24 cellular contexts compared by ENCODE assay signal in genomic region chr10:58516118-58516517, GRCh38. TPM values are rescaled to one million over a fixed set of nuclear protein-coding genes. Genes with fewer than 3 reads are reported as not detected.
DNase-seq lines count a peak whose midpoint lies in the region; ATAC-seq and TF ChIP-seq lines count a peak whose summit lies in the region.
"Had no signal": no experiment of that assay in that cellular context is flagged by ENCODE, and none has a peak within 500 bp of the region (broad histone marks: within the 10 kb centered on the region; RNA-seq: fewer than 3 reads in every experiment).

No MANE protein-coding gene starts in this region.

- POLR2A ChIA-PET in activated CD8-positive, alpha-beta T cell treated with anti-CD3 and anti-CD28 coated beads, Interleukin-2, amount 10 ng/mL, durations not matched to agents 7 days and 5 days (lab: Charles Lee), result no interaction called here

- no peak overlapping the region for H3K4me3 ChIP-seq in body of pancreas
- H3K4me3 ChIP-seq in hepatocyte, result no peak overlapping the region
- peak overlapping the region; percentile 77 for H3K4me3 ChIP-seq in suprapubic skin
- H3K4me3 ChIP-seq: ascending aorta, thyroid gland had no signal

- H3K9me3 Mint-ChIP-seq in activated T-cell treated with anti-CD3 and anti-CD28 coated beads, Interleukin-2, amount 50 U/mL, for 72 hours, result no peaks in the 10 kb centered on the region
- no peaks in the 10 kb centered on the region for H3K9me3 Mint-ChIP-seq in activated CD8-positive, alpha-beta T cell treated with anti-CD3 and anti-CD28 coated beads, Interleukin-2, amount 10 ng/mL, durations not matched to agents 7 days and 5 days (ENCODE audit: insufficient read depth)
- H3K9me3 Mint-ChIP-seq: activated naive CD4-positive, alpha-beta T cell treated with anti-CD3 and anti-CD28 coated beads, Interleukin-2, amount 50 U/mL, for 24 hours; activated T-helper 1 cell treated with anti-CD3 and anti-CD28 coated beads, Interleukin-12 subunit alpha, Interleukin-12 subunit beta, Interleukin-2, Interleukin-4 antibody, amounts not matched to agents 30 ng/mL and 10 ng/mL and 1 ng/mL, durations not matched to agents 14 hours and 24 hours and 36 hours; H9; memory B cell; naive B cell; stimulated activated naive B cell treated with anti-CD40 and anti-IgM and Interleukin-4, amounts not matched to agents 10 μg/mL and 1 μg/mL and 100 μg/mL, for 72 hours had no signal

- H3K27me3 ChIP-seq in body of pancreas (no peaks in the 10 kb centered on the region), hepatocyte (no peaks in the 10 kb centered on the region), suprapubic skin (peaks cover 12% of the 10 kb centered on the region)
- H3K27me3 ChIP-seq: ascending aorta, thyroid gland had no signal

- H3K9me2 ChIP-seq in hepatocyte (replicated peaks; ENCODE audit: insufficient read depth), result no peaks in the 10 kb centered on the region

- H3K36me3 ChIP-seq in body of pancreas (replicated peaks in 1 of 2; ENCODE audit: insufficient read depth in 1 of 2, low read depth in 2 of 2), result no peaks in the 10 kb centered on the region
- no peaks in the 10 kb centered on the region for H3K36me3 ChIP-seq in hepatocyte (replicated peaks; ENCODE audit: insufficient read depth, low read depth)
- H3K36me3 ChIP-seq in suprapubic skin, result no peaks in the 10 kb centered on the region
- H3K36me3 ChIP-seq: ascending aorta, thyroid gland had no signal

- H3K9me3 ChIP-seq in body of pancreas, result no peaks in the 10 kb centered on the region
- no peaks in the 10 kb centered on the region for H3K9me3 ChIP-seq in hepatocyte (ENCODE audit: low read depth)
- no peaks in the 10 kb centered on the region for H3K9me3 ChIP-seq in suprapubic skin
- H3K9me3 ChIP-seq: ascending aorta, thyroid gland had no signal

- peak; percentile 55 for DNase-seq in ELR (ENCODE audit: low read depth)
- DNase-seq in body of pancreas, result no peak
- no peak for DNase-seq in hepatocyte (ENCODE audit: low spot score)
- DNase-seq in suprapubic skin (ENCODE audit: low spot score in 2 of 2), result no peak
- no peak for DNase-seq in activated T-cell treated with anti-CD3 and anti-CD28 coated beads, Interleukin-2, amount 50 U/mL, for 72 hours
- no peak for DNase-seq in stimulated activated CD4-positive, alpha-beta T cell treated with anti-CD3 and anti-CD28 coated beads, Interleukin-4, amount 100 ng/mL, for 4 hours
- no peak for DNase-seq in activated CD8-positive, alpha-beta T cell treated with anti-CD3 and anti-CD28 coated beads, Interleukin-2, amount 10 ng/mL, durations not matched to agents 7 days and 5 days
- DNase-seq: activated CD8-positive, alpha-beta memory T cell treated with anti-CD3 and anti-CD28 coated beads for 24 hours; DND-41; effector memory CD4-positive, alpha-beta T cell; H9; naive B cell; NCI-H1694; NCI-H82; SHP77; stimulated activated naive B cell treated with anti-CD40 and anti-IgM and Interleukin-4, amounts not matched to agents 10 μg/mL and 1 μg/mL and 100 μg/mL, for 72 hours; SW 1271; thyroid gland had no signal

- TF ChIP-seq POLR2A in body of pancreas (IDR thresholded peaks at IDR 0.05), result no peak
- TF ChIP-seq POLR2A in suprapubic skin (IDR thresholded peaks at IDR 0.05), result no peak

- intact Hi-C loops in body of pancreas (cut with DNase I), result no loop called here

- H4K20me1 ChIP-seq in hepatocyte (ENCODE audit: insufficient read depth, poor library complexity, severe bottlenecking), result peaks cover 2% of the 10 kb centered on the region

- WGBS in body of pancreas, 2 donors, result 52 to 59% methylated on average over 1 of the region's 1 CpG
- 46% methylated on average over 1 of the region's 1 CpG for WGBS in hepatocyte (ENCODE audit: low lambda C conversion rate, missing lambda C conversion rate)
- WGBS in suprapubic skin, result 79% methylated on average over 1 of the region's 1 CpG

- peak overlapping the region; percentile 91 for H3K4me2 ChIP-seq in hepatocyte

- peak; percentile 28 for ATAC-seq in body of pancreas
- no peak for ATAC-seq in activated T-cell treated with anti-CD3 and anti-CD28 coated beads, Interleukin-2, amount 50 U/mL, for 72 hours (replicated peaks in 1 of 2)
- no peak for ATAC-seq in activated CD8-positive, alpha-beta T cell treated with anti-CD3 and anti-CD28 coated beads, Interleukin-2, amount 10 ng/mL, durations not matched to agents 7 days and 5 days
- ATAC-seq: activated CD4-positive, CD25-positive, alpha-beta regulatory T cell treated with anti-CD3 and anti-CD28 coated beads, Interleukin-2, amount 50 U/mL, for 24 hours; stimulated activated naive B cell treated with anti-CD40 and anti-IgM and Interleukin-4, amounts not matched to agents 10 μg/mL and 1 μg/mL and 100 μg/mL, for 72 hours had no signal

- H3K79me2 ChIP-seq in hepatocyte, result peaks cover 68% of the 10 kb centered on the region

- peaks cover 21% of the 10 kb centered on the region for H3K4me1 Mint-ChIP-seq in activated T-cell treated with anti-CD3 and anti-CD28 coated beads, Interleukin-2, amount 50 U/mL, for 72 hours (ENCODE audit: low read depth)
- peaks cover 9% of the 10 kb centered on the region for H3K4me1 Mint-ChIP-seq in activated CD8-positive, alpha-beta T cell treated with anti-CD3 and anti-CD28 coated beads, Interleukin-2, amount 10 ng/mL, durations not matched to agents 7 days and 5 days (ENCODE audit: low read depth)

- no peak for TF ChIP-seq EP300 in suprapubic skin (IDR thresholded peaks at IDR 0.05)

- CTCF ChIA-PET in activated CD8-positive, alpha-beta T cell treated with anti-CD3 and anti-CD28 coated beads, Interleukin-2, amount 10 ng/mL, durations not matched to agents 7 days and 5 days (lab: Charles Lee), result interaction anchor here (1.7 kb wide), 1 partner anchor 15 kb away, joined by 5 read pairs; no protein-coding TSS in a partner anchor

- TF ChIP-seq CTCF in body of pancreas (IDR thresholded peaks at IDR 0.05) (no peak), hepatocyte (IDR thresholded peaks at IDR 0.05; ENCODE audit: poor library complexity) (no peak), suprapubic skin (IDR thresholded peaks at IDR 0.05) (no peak)

- no peak overlapping the region for H2AFZ ChIP-seq in hepatocyte

- H3K27ac Mint-ChIP-seq in activated T-cell treated with anti-CD3 and anti-CD28 coated beads, Interleukin-2, amount 50 U/mL, for 72 hours, result no peak overlapping the region
- no peak overlapping the region for H3K27ac Mint-ChIP-seq in activated CD8-positive, alpha-beta T cell treated with anti-CD3 and anti-CD28 coated beads, Interleukin-2, amount 10 ng/mL, durations not matched to agents 7 days and 5 days
- H3K27ac Mint-ChIP-seq: activated naive CD4-positive, alpha-beta T cell treated with anti-CD3 and anti-CD28 coated beads, Interleukin-2, amount 50 U/mL, for 24 hours; activated T-helper 1 cell treated with anti-CD3 and anti-CD28 coated beads, Interleukin-12 subunit alpha, Interleukin-12 subunit beta, Interleukin-2, Interleukin-4 antibody, amounts not matched to agents 30 ng/mL and 10 ng/mL and 1 ng/mL, durations not matched to agents 14 hours and 24 hours and 36 hours; H9; memory B cell; naive B cell; stimulated activated naive B cell treated with anti-CD40 and anti-IgM and Interleukin-4, amounts not matched to agents 10 μg/mL and 1 μg/mL and 100 μg/mL, for 72 hours had no signal

- peaks cover 59% of the 10 kb centered on the region for H3K27me3 Mint-ChIP-seq in activated T-cell treated with anti-CD3 and anti-CD28 coated beads, Interleukin-2, amount 50 U/mL, for 72 hours (ENCODE audit: low read depth)
- H3K27me3 Mint-ChIP-seq in activated CD8-positive, alpha-beta T cell treated with anti-CD3 and anti-CD28 coated beads, Interleukin-2, amount 10 ng/mL, durations not matched to agents 7 days and 5 days (ENCODE audit: low read depth), result peaks cover 40% of the 10 kb centered on the region

- H3K4me1 ChIP-seq in body of pancreas (peaks cover 8% of the 10 kb centered on the region), hepatocyte (ENCODE audit: insufficient read depth) (peaks cover 9% of the 10 kb centered on the region), suprapubic skin (peaks cover 5% of the 10 kb centered on the region)
- H3K4me1 ChIP-seq: ascending aorta, thyroid gland had no signal

- H3K36me3 Mint-ChIP-seq in activated T-cell treated with anti-CD3 and anti-CD28 coated beads, Interleukin-2, amount 50 U/mL, for 72 hours (ENCODE audit: insufficient read depth in 2 of 2), result peaks cover 3% of the 10 kb centered on the region in 2 donors
- no peaks in the 10 kb centered on the region for H3K36me3 Mint-ChIP-seq in activated CD8-positive, alpha-beta T cell treated with anti-CD3 and anti-CD28 coated beads, Interleukin-2, amount 10 ng/mL, durations not matched to agents 7 days and 5 days (ENCODE audit: low read depth)
- H3K36me3 Mint-ChIP-seq: activated naive CD4-positive, alpha-beta T cell treated with anti-CD3 and anti-CD28 coated beads, Interleukin-2, amount 50 U/mL, for 24 hours; stimulated activated naive B cell treated with anti-CD40 and anti-IgM and Interleukin-4, amounts not matched to agents 10 μg/mL and 1 μg/mL and 100 μg/mL, for 72 hours had no signal

- H3K27ac ChIP-seq in body of pancreas (peak overlapping the region in 3 of 4 donors; percentile 78 to 87 (median 85)), hepatocyte (no peak overlapping the region), suprapubic skin (no peak overlapping the region)
- H3K27ac ChIP-seq: ascending aorta, thyroid gland had no signal

- H3K4me3 Mint-ChIP-seq in activated T-cell treated with anti-CD3 and anti-CD28 coated beads, Interleukin-2, amount 50 U/mL, for 72 hours, result no peak overlapping the region
- H3K4me3 Mint-ChIP-seq in activated CD8-positive, alpha-beta T cell treated with anti-CD3 and anti-CD28 coated beads, Interleukin-2, amount 10 ng/mL, durations not matched to agents 7 days and 5 days, result no peak overlapping the region
- H3K4me3 Mint-ChIP-seq: activated naive CD4-positive, alpha-beta T cell treated with anti-CD3 and anti-CD28 coated beads, Interleukin-2, amount 50 U/mL, for 24 hours; activated T-helper 1 cell treated with anti-CD3 and anti-CD28 coated beads, Interleukin-12 subunit alpha, Interleukin-12 subunit beta, Interleukin-2, Interleukin-4 antibody, amounts not matched to agents 30 ng/mL and 10 ng/mL and 1 ng/mL, durations not matched to agents 14 hours and 24 hours and 36 hours; H9; memory B cell; naive B cell; stimulated activated naive B cell treated with anti-CD40 and anti-IgM and Interleukin-4, amounts not matched to agents 10 μg/mL and 1 μg/mL and 100 μg/mL, for 72 hours had no signal

RNA-seq across cellular contexts. Expression of gene BICC1, which starts 3.4 kb away (rescaled TPM):
- total RNA-seq in body of pancreas (10 to 100 TPM; 35.3 to 42.0 TPM), hepatocyte (16.4 and 20.4 TPM in 2 replicates), suprapubic skin (1 to 10 TPM; 2.4 to 6.9 (median 3.5) TPM)
- 5.8 and 7.2 TPM in 2 replicates for polyA plus RNA-seq in hepatocyte
- total RNA-seq in activated T-cell treated with anti-CD3 and anti-CD28 coated beads, Interleukin-2, amount 50 U/mL, for 72 hours, result not detected
- not detected for total RNA-seq in activated CD8-positive, alpha-beta T cell treated with anti-CD3 and anti-CD28 coated beads, Interleukin-2, amount 10 ng/mL, durations not matched to agents 7 days and 5 days
- total RNA-seq: OCI-LY7 had no signal

Comparison
In these comparisons a context has a peak if more than half of its experiments do, and no peak if none do; other contexts are left out.
1. H3K27ac ChIP-seq: peak in body of pancreas (3 of 4); none in hepatocyte (single experiment) and suprapubic skin (single experiment).